Comparison of ENCODE assay signal across 8 cellular contexts in genomic region chr6:70412797-70413113, GRCh38. TPM values are rescaled to one million over a fixed set of nuclear protein-coding genes. Genes with fewer than 3 reads are reported as not detected.
DNase-seq lines count a peak whose midpoint lies in the region; ATAC-seq and TF ChIP-seq lines count a peak whose summit lies in the region.

No MANE protein-coding gene starts in this region.

- H3K4me1 ChIP-seq in BE2C (no peaks in the 10 kb centered on the region), mucosa of descending colon (ENCODE audit: low read depth) (peaks cover 19% of the 10 kb centered on the region)

- H3K9me3 ChIP-seq in BE2C: no peaks in the 10 kb centered on the region
- no peaks in the 10 kb centered on the region for H3K9me3 ChIP-seq in mucosa of descending colon

- H3K27me3 ChIP-seq in BE2C: peaks cover 15% of the 10 kb centered on the region

- ATAC-seq in GM21381 (IDR thresholded peaks at IDR 0.05; ENCODE audit: unreplicated experiment) (peak; percentile 21), HG03575 (IDR thresholded peaks at IDR 0.05; ENCODE audit: extremely low read depth, insufficient number of reproducible peaks, low FRiP score, unreplicated experiment) (peak; percentile 5), mucosa of descending colon (peak; percentile 10)

- DNase-seq in BE2C (no peak), choroid plexus epithelial cell (ENCODE audit: low read depth) (no peak), mucosa of descending colon (no peak), NOMO-1 (lab: John Stamatoyannopoulos, UW; ENCODE audit: unreplicated experiment in 2 of 2) (no peak), GM13976 (ENCODE audit: low spot score) (no peak), NCI-H510A treated with DMSO at 0.1 percent for 48 hours (lab: John Stamatoyannopoulos, UW) (no peak)

- intact Hi-C loops in mucosa of descending colon (cut with DNase I, micrococcal nuclease): no loop called here

- in situ Hi-C loops in GM13976 (cut with MboI; ENCODE audit: low sequenced_read_pairs, unreplicated experiment): loop anchor here (25.0 kb wide), 1 partner anchor 275 kb away; no protein-coding TSS in a partner anchor

- no peak for TF ChIP-seq CTCF in BE2C (IDR thresholded peaks at IDR 0.05; ENCODE audit: low read depth, low read length)
- no peak for TF ChIP-seq CTCF in choroid plexus epithelial cell (conservative IDR thresholded peaks at IDR 0.05; ENCODE audit: low read depth, low read length)
- no peak for TF ChIP-seq CTCF in mucosa of descending colon (IDR thresholded peaks at IDR 0.05)
- TF ChIP-seq CTCF in GM13976 (IDR thresholded peaks at IDR 0.05; ENCODE audit: borderline replicate concordance, control extremely low read depth, extremely low read depth, insufficient read depth, missing control alignments): no peak

- H3K36me3 ChIP-seq in BE2C (no peaks in the 10 kb centered on the region), mucosa of descending colon (ENCODE audit: low read depth) (no peaks in the 10 kb centered on the region)

- H3K4me3 ChIP-seq in BE2C (ENCODE audit: low read depth, low read length): peak overlapping the region; percentile 96
- H3K4me3 ChIP-seq in choroid plexus epithelial cell (ENCODE audit: low read depth, low read length): peak overlapping the region; percentile 85
- H3K4me3 ChIP-seq in mucosa of descending colon: peak overlapping the region; percentile 84

RNA-seq across cellular contexts. Expression of gene FAM135A, which starts 0.6 kb away (rescaled TPM):
- 9.4 TPM for polyA plus RNA-seq in BE2C (2012; ENCODE audit: insufficient read depth, insufficient read length, low read depth)
- 10 to 100 TPM; 42.1 to 63.3 (median 56.3) TPM for total RNA-seq in mucosa of descending colon
